Comparison of ENCODE assay signal across 21 cellular contexts in the genomic region with DNA sequence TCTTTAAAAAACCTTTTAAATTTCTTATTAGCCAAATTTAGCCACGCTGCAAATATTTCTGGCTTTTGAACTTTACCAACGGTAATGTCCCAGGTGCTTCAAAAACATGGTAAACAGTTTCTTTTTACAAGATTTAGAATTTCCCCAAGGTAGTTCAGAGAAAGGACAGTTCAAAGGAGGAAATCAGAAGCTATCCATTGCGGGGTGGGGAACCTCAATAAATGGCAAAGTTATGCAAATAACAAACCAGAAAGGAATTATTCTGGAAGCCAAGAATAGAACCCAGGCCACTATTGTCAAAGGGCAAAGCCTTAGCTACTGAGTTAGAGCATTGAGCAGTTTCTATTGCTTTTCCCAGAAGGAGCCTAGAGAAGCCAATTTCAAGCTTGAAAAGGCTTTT.
"Had no signal": no experiment of that assay in that cellular context is flagged by ENCODE, and none has a peak within 500 bp of the region (broad histone marks: within the 10 kb centered on the region; RNA-seq: fewer than 3 reads in every experiment).

No MANE protein-coding gene starts in this region.

- H3K9me3 ChIP-seq: SJCRH30 had no signal

- H3K4me1 ChIP-seq: SJCRH30 had no signal

- H3K27ac Mint-ChIP-seq: IgD-negative memory B cell had no signal

- H3K4me3 ChIP-seq: K562, SJCRH30 had no signal

- H3K4me3 Mint-ChIP-seq: IgD-negative memory B cell had no signal

- DNase-seq: NCI-H1092 treated with DMSO at 0.1 percent for 48 hours, NCI-H1436, NCI-H187, NCI-H2029, NCI-H2081 treated with DMSO at 0.1 percent for 48 hours, NCI-H2171, NCI-H226, NCI-H446, NCI-H510A, NCI-H524 treated with DMSO at 0.1 percent for 48 hours, NCI-H69, NCI-H774, PC-3, SHP77 treated with DMSO at 0.1 percent for 48 hours, SJCRH30 had no signal

- H3K27me3 ChIP-seq: SJCRH30 had no signal

- ATAC-seq: K562, Panc1, PC-3, Right ventricle myocardium inferior, SK-N-SH treated with all-trans-retinoic acid at 6 μM for 48 hours had no signal

- H3K27ac ChIP-seq: HL-60, SJCRH30 had no signal

- H3K36me3 ChIP-seq: SJCRH30 had no signal
